Comparison of ENCODE assay signal across 19 cellular contexts in the genomic region with DNA sequence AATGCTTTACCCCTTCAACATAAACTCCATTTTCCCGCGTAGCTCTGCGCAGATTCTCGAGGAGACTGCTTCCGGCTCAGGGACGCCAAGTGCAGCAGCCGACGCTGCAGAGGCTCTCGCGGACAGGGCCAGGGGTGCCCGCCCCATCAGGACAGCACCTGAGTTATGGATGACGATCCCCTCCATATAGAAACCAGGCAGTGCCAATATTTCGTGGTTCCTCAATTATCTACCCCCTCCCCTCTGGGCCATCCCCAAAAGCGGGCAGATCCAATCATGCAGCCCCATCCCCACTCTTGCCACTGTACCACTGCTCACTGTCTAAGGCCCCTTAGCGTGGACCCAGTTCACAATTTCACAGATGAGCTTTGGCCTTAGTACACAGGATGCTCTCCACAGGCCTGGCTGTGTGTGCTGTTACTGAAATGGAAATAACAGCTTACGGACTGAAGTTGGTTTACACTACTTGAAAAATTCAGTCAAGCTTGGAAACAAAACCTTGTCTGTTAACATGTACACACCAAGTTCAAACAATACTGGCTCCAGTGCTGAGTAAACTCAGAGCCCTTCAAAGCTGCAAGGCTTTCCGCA.
DNase-seq lines count a peak whose midpoint lies in the region; ATAC-seq and TF ChIP-seq lines count a peak whose summit lies in the region.
"Had no signal": no experiment of that assay in that cellular context is flagged by ENCODE, and none has a peak within 500 bp of the region (broad histone marks: within the 10 kb centered on the region; RNA-seq: fewer than 3 reads in every experiment).

No MANE protein-coding gene starts in this region.

- H3K79me1 ChIP-seq in neuronal stem cell (ENCODE audit: low read depth, low read length), result no peaks in the 10 kb centered on the region

- H3K27me3 ChIP-seq in left lung (no peaks in the 10 kb centered on the region), neuronal stem cell (ENCODE audit: control insufficient read depth in 3 of 3, insufficient read depth in 3 of 3, low read depth in 1 of 3, low read length in 3 of 3) (no peaks in the 10 kb centered on the region)
- H3K27me3 ChIP-seq: BE2C had no signal

- H3K4me3 ChIP-seq in left lung (no peak overlapping the region), neuronal stem cell (ENCODE audit: low read length in 2 of 2) (no peak overlapping the region)
- H3K4me3 ChIP-seq: GM23248, HAP-1 had no signal

- no peak overlapping the region for H3K18ac ChIP-seq in neuronal stem cell (ENCODE audit: low read length)

- intact Hi-C loops in left lung (cut with DNase I), result no loop called here

- no peak overlapping the region for H2BK5ac ChIP-seq in neuronal stem cell (ENCODE audit: low read length)

- no peak overlapping the region for H2BK12ac ChIP-seq in neuronal stem cell (ENCODE audit: low read length)

- H3K27ac ChIP-seq in left lung (no peak overlapping the region), neuronal stem cell (replicated peaks; ENCODE audit: low read length) (no peak overlapping the region)
- H3K27ac ChIP-seq: GM23248 had no signal

- H3K36me3 ChIP-seq in left lung (no peaks in the 10 kb centered on the region), neuronal stem cell (replicated peaks in 1 of 2; ENCODE audit: control insufficient read depth in 2 of 2, insufficient read depth in 2 of 2, low read length in 2 of 2) (no peaks in the 10 kb centered on the region)
- H3K36me3 ChIP-seq: BE2C, HAP-1 had no signal

- ATAC-seq in left lung (peak; percentile 31), left lobe of liver (no peak), HG03025 (IDR thresholded peaks at IDR 0.05; ENCODE audit: low FRiP score, unreplicated experiment) (no peak)
- no peak for ATAC-seq in activated CD4-positive, CD25-positive, alpha-beta regulatory T cell treated with anti-CD3 and anti-CD28 coated beads, Interleukin-2, amount 50 U/mL, for 24 hours

- no peaks in the 10 kb centered on the region for H3K9me3 ChIP-seq in left lung
- H3K9me3 ChIP-seq in neuronal stem cell (replicated peaks in 1 of 2; ENCODE audit: control insufficient read depth in 2 of 2, insufficient read depth in 1 of 2, low read depth in 1 of 2, low read length in 2 of 2), result no peaks in the 10 kb centered on the region
- H3K9me3 ChIP-seq: BE2C, HAP-1 had no signal

- no peak overlapping the region for H3K9ac ChIP-seq in neuronal stem cell (ENCODE audit: low read depth, low read length, poor library complexity)
- H3K9ac ChIP-seq: GM23248 had no signal

- H3K14ac ChIP-seq in neuronal stem cell (ENCODE audit: low read length), result peak overlapping the region; percentile 47

- no peak for TF ChIP-seq CTCF in left lung (IDR thresholded peaks at IDR 0.05)

- H3K23ac ChIP-seq in neuronal stem cell (ENCODE audit: low read depth, low read length, poor library complexity), result peak overlapping the region; percentile 35

- H2AK5ac ChIP-seq in neuronal stem cell (ENCODE audit: low read depth, low read length), result no peak overlapping the region

- peak; percentile 64 for DNase-seq in DMS53 (lab: John Stamatoyannopoulos, UW)
- DNase-seq in DMS53 treated with DMSO at 0.1 percent for 48 hours (lab: John Stamatoyannopoulos, UW; ENCODE audit: unreplicated experiment), result peak; percentile 9
- DNase-seq in left lung, result no peak
- DNase-seq in neuronal stem cell (ENCODE audit: low spot score), result no peak
- no peak for DNase-seq in left lobe of liver (ENCODE audit: low spot score)
- DNase-seq in central memory CD4-positive, alpha-beta T cell, result no peak
- DNase-seq: ACHN; BE2C; C1 segment of cervical spinal cord; CD4-positive, CD25-positive, alpha-beta regulatory T cell; CD8-positive, alpha-beta memory T cell; COR-L47; DMS 273 treated with DMSO at 0.1 percent for 48 hours; DMS79; GDM1; GM23248 had no signal

- H3K4ac ChIP-seq in neuronal stem cell (ENCODE audit: low read length), result no peak overlapping the region

- H4K8ac ChIP-seq in neuronal stem cell (ENCODE audit: low read depth, low read length), result no peak overlapping the region

- no peak overlapping the region for H3K4me2 ChIP-seq in neuronal stem cell (ENCODE audit: insufficient read depth, low read length, poor library complexity, severe bottlenecking)

- no peak overlapping the region for H4K91ac ChIP-seq in neuronal stem cell (ENCODE audit: low read depth, low read length, poor library complexity)

- H2AFZ ChIP-seq in neuronal stem cell (ENCODE audit: low read length), result no peak overlapping the region
- H2AFZ ChIP-seq: GM23248 had no signal

- WGBS in neuronal stem cell (ENCODE audit: extremely low coverage in 2 of 2, insufficient read length in 2 of 2, insufficient replicate concordance in 1 of 2), 2 donors, result no CpG with 5 or more reads among the region's 17 CpGs

- H2BK120ac ChIP-seq in neuronal stem cell (ENCODE audit: low read depth, low read length), result no peak overlapping the region

- H3K4me1 ChIP-seq in left lung (peaks cover 0 to 6% of the 10 kb centered on the region in 2 donors), neuronal stem cell (ENCODE audit: control insufficient read depth in 2 of 2, insufficient read depth in 1 of 2, low read depth in 1 of 2, low read length in 2 of 2) (peaks cover 2 to 29% of the 10 kb centered on the region in 2 donors)
- H3K4me1 ChIP-seq: HAP-1 had no signal

- no peak overlapping the region for H2BK15ac ChIP-seq in neuronal stem cell (ENCODE audit: low read length)

Comparison
In these comparisons a context has a peak if more than half of its experiments do, and no peak if none do; other contexts are left out.
1. DNase-seq: peak in DMS53 (single experiment) and DMS53 treated with DMSO at 0.1 percent for 48 hours (single experiment); none in left lung (0 of 2), neuronal stem cell (single experiment), left lobe of liver (single experiment) and central memory CD4-positive, alpha-beta T cell (single experiment).